In genomic region chr10:104791471-104791870, GRCh38 we compare ENCODE assay signal across 27 cellular contexts.
"Had no signal": no experiment of that assay in that cellular context is flagged by ENCODE, and none has a peak within 500 bp of the region (broad histone marks: within the 10 kb centered on the region; RNA-seq: fewer than 3 reads in every experiment).

No MANE protein-coding gene starts in this region.

- H3K4me3 Mint-ChIP-seq: stimulated activated effector memory CD8-positive, alpha-beta T cell treated with anti-CD3 and anti-CD28 coated beads, Interleukin-12 subunit alpha, Interleukin-12 subunit beta, amount 100 ng/mL, for 72 hours; stimulated activated memory B cell treated with anti-CD40 and anti-IgM and Interleukin-4, amounts not matched to agents 10 μg/mL and 1 μg/mL and 100 μg/mL, for 72 hours; stimulated activated naive B cell treated with anti-CD40 and anti-IgM and Interleukin-4, amounts not matched to agents 10 μg/mL and 1 μg/mL and 100 μg/mL, for 72 hours; stimulated activated naive CD8-positive, alpha-beta T cell treated with anti-CD3 and anti-CD28 coated beads, Interleukin-15, amount 100 ng/mL, for 72 hours; stimulated activated naive CD8-positive, alpha-beta T cell treated with anti-CD3 and anti-CD28 coated beads, Interleukin-15, Interleukin-2, amounts not matched to agents 100 ng/mL and 50 ng/mL, for 24 hours; type B pancreatic cell had no signal

- H3K36me3 ChIP-seq: stomach, suprapubic skin, thoracic aorta, thyroid gland, tibial artery, tibial nerve, transverse colon, upper lobe of left lung, upper lobe of right lung, uterus, vagina had no signal

- H3K27me3 Mint-ChIP-seq: stimulated activated memory B cell treated with anti-CD40 and anti-IgM and Interleukin-4, amounts not matched to agents 10 μg/mL and 1 μg/mL and 100 μg/mL, for 72 hours; stimulated activated naive B cell treated with anti-CD40 and anti-IgM and Interleukin-4, amounts not matched to agents 10 μg/mL and 1 μg/mL and 100 μg/mL, for 72 hours; stimulated activated naive CD8-positive, alpha-beta T cell treated with anti-CD3 and anti-CD28 coated beads, Interleukin-15, Interleukin-2, amounts not matched to agents 100 ng/mL and 50 ng/mL, for 24 hours had no signal

- H3K36me3 Mint-ChIP-seq: stimulated activated effector memory CD8-positive, alpha-beta T cell treated with anti-CD3 and anti-CD28 coated beads, Interleukin-12 subunit alpha, Interleukin-12 subunit beta, amount 100 ng/mL, for 72 hours; stimulated activated memory B cell treated with anti-CD40 and anti-IgM and Interleukin-4, amounts not matched to agents 10 μg/mL and 1 μg/mL and 100 μg/mL, for 72 hours; stimulated activated naive B cell treated with anti-CD40 and anti-IgM and Interleukin-4, amounts not matched to agents 10 μg/mL and 1 μg/mL and 100 μg/mL, for 72 hours; type B pancreatic cell had no signal

- H3K4me1 ChIP-seq: stomach, suprapubic skin, thyroid gland, tibial artery, tibial nerve, transverse colon, upper lobe of left lung, upper lobe of right lung, uterus, vagina had no signal

- H3K4me1 Mint-ChIP-seq: stimulated activated effector memory CD8-positive, alpha-beta T cell treated with anti-CD3 and anti-CD28 coated beads, Interleukin-12 subunit alpha, Interleukin-12 subunit beta, amount 100 ng/mL, for 72 hours; stimulated activated memory B cell treated with anti-CD40 and anti-IgM and Interleukin-4, amounts not matched to agents 10 μg/mL and 1 μg/mL and 100 μg/mL, for 72 hours; stimulated activated naive B cell treated with anti-CD40 and anti-IgM and Interleukin-4, amounts not matched to agents 10 μg/mL and 1 μg/mL and 100 μg/mL, for 72 hours; stimulated activated naive CD8-positive, alpha-beta T cell treated with anti-CD3 and anti-CD28 coated beads, Interleukin-15, amount 100 ng/mL, for 72 hours had no signal

- DNase-seq: stimulated activated CD4-positive, alpha-beta T cell treated with anti-CD3 and anti-CD28 coated beads, Interleukin-2, amount 100 ng/mL, for 24 hours; stimulated activated CD4-positive, alpha-beta T cell treated with anti-CD3 and anti-CD28 coated beads, Interleukin-2, amount 100 ng/mL, for 48 hours; stimulated activated CD4-positive, alpha-beta T cell treated with anti-CD3 and anti-CD28 coated beads, Interleukin-4, amount 100 ng/mL, for 1 hour; stimulated activated CD4-positive, alpha-beta T cell treated with anti-CD3 and anti-CD28 coated beads, Interleukin-4, amount 100 ng/mL, for 24 hours; stimulated activated CD4-positive, alpha-beta T cell treated with anti-CD3 and anti-CD28 coated beads, Interleukin-4, amount 100 ng/mL, for 4 hours; stimulated activated CD8-positive, alpha-beta memory T cell treated with anti-CD3 and anti-CD28 coated beads, Interleukin-4, amount 100 ng/mL, for 48 hours; stimulated activated naive B cell treated with anti-CD40 and anti-IgM and Interleukin-4, amounts not matched to agents 10 μg/mL and 1 μg/mL and 100 μg/mL, for 72 hours; stimulated activated naive CD4-positive, alpha-beta T cell; stimulated activated naive CD4-positive, alpha-beta T cell treated with Interleukin-2 at 50 U/mL for 16 hours; stimulated activated naive CD8-positive, alpha-beta T cell treated with anti-CD3 and anti-CD28 coated beads, Interleukin-15, amount 100 ng/mL, for 72 hours; stimulated activated naive CD8-positive, alpha-beta T cell treated with anti-CD3 and anti-CD28 coated beads, Interleukin-15, Interleukin-2, amounts not matched to agents 100 U/mL and 50 U/mL, for 24 hours; stomach; substantia nigra; thyroid gland; tibial artery; transverse colon; upper lobe of left lung; upper lobe of right lung; uterus had no signal

- H3K27ac Mint-ChIP-seq: stimulated activated effector memory CD8-positive, alpha-beta T cell treated with anti-CD3 and anti-CD28 coated beads, Interleukin-12 subunit alpha, Interleukin-12 subunit beta, amount 100 ng/mL, for 72 hours; stimulated activated memory B cell treated with anti-CD40 and anti-IgM and Interleukin-4, amounts not matched to agents 10 μg/mL and 1 μg/mL and 100 μg/mL, for 72 hours; stimulated activated naive B cell treated with anti-CD40 and anti-IgM and Interleukin-4, amounts not matched to agents 10 μg/mL and 1 μg/mL and 100 μg/mL, for 72 hours; stimulated activated naive CD8-positive, alpha-beta T cell treated with anti-CD3 and anti-CD28 coated beads, Interleukin-15, amount 100 ng/mL, for 72 hours; stimulated activated naive CD8-positive, alpha-beta T cell treated with anti-CD3 and anti-CD28 coated beads, Interleukin-15, Interleukin-2, amounts not matched to agents 100 ng/mL and 50 ng/mL, for 24 hours; type B pancreatic cell had no signal

- H3K4me3 ChIP-seq: stomach, suprapubic skin, thoracic aorta, thyroid gland, tibial artery, tibial nerve, transverse colon, upper lobe of left lung, upper lobe of right lung, uterus, vagina had no signal

- H3K9me3 ChIP-seq: stomach, suprapubic skin, thoracic aorta, thyroid gland, tibial artery, tibial nerve, transverse colon, upper lobe of left lung, upper lobe of right lung, uterus, vagina had no signal

- H3K27me3 ChIP-seq: thyroid gland, tibial artery, tibial nerve, transverse colon, upper lobe of left lung, upper lobe of right lung, uterus, vagina had no signal

- H3K9me3 Mint-ChIP-seq: stimulated activated effector memory CD8-positive, alpha-beta T cell treated with anti-CD3 and anti-CD28 coated beads, Interleukin-12 subunit alpha, Interleukin-12 subunit beta, amount 100 ng/mL, for 72 hours; type B pancreatic cell had no signal

- H3K27ac ChIP-seq: stomach, suprapubic skin, thoracic aorta, thyroid gland, tibial artery, tibial nerve, transverse colon, upper lobe of left lung, upper lobe of right lung, uterus, vagina had no signal

- ATAC-seq: stimulated activated effector memory CD8-positive, alpha-beta T cell treated with anti-CD3 and anti-CD28 coated beads, Interleukin-12 subunit alpha, Interleukin-12 subunit beta, amount 100 ng/mL, for 72 hours; stimulated activated memory B cell treated with anti-CD40 and anti-IgM and Interleukin-4, amounts not matched to agents 10 μg/mL and 1 μg/mL and 100 μg/mL, for 72 hours; stimulated activated naive B cell treated with anti-CD40 and anti-IgM and Interleukin-4, amounts not matched to agents 10 μg/mL and 1 μg/mL and 100 μg/mL, for 72 hours; stimulated activated naive CD8-positive, alpha-beta T cell treated with anti-CD3 and anti-CD28 coated beads, Interleukin-15, amount 100 ng/mL, for 72 hours; stimulated activated naive CD8-positive, alpha-beta T cell treated with anti-CD3 and anti-CD28 coated beads, Interleukin-15, Interleukin-2, amounts not matched to agents 100 U/mL and 50 U/mL, for 24 hours; upper lobe of right lung had no signal
